Comparison of ENCODE assay signal across 13 cellular contexts in the genomic region with DNA sequence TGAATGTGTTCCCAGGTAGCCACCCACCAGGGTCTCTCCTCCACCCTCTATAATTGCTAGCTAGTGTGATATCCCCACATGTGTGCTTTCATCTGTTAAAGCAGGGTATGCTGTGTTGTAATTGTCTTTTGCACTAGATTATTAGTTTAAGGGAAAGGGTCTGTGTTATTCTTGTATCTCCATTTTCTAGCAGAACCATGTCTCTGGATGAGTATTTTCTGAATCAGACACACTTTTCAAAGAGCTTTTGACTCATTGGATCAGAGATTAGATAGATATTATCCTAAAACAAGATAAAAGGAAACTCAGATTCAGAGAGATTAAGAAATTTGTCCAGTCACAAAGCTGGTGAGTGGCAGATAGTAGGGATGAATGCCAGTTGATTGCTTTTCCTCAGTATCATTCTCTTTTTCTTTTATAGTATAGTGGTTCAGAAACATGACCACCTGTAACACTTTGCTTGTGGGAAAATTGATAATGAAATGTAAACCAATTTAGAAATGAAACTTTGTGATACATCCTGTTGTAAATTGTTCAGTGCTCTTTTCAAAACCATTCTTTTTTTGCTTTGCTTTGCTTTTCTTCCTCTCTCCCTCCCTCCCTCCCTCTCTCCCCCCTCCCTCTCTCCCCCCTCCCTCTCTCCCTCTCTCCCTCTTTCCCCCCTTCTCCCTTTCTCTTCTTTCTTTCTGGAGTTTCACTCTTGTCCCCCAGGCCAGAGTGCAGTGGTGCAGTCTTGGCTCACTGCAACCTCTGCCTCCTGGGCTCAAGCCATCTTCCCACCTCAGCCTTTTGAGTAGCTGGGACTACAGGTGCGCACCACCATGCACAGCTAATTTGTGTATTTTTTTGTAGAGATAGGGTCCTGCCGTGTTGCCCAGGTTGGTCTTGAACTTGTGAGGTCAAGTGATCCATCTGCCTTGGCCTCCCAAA. TPM values are rescaled to one million over a fixed set of nuclear protein-coding genes. Genes with fewer than 3 reads are reported as not detected.
DNase-seq lines count a peak whose midpoint lies in the region; ATAC-seq, FAIRE-seq and TF ChIP-seq lines count a peak whose summit lies in the region.
"Had no signal": no experiment of that assay in that cellular context is flagged by ENCODE, and none has a peak within 500 bp of the region (broad histone marks: within the 10 kb centered on the region; RNA-seq: fewer than 3 reads in every experiment).

No MANE protein-coding gene starts in this region.

- no peaks in the 10 kb centered on the region for H3K9me3 Mint-ChIP-seq in activated naive CD4-positive, alpha-beta T cell treated with anti-CD3 and anti-CD28 coated beads, Interleukin-2, amount 50 U/mL, for 72 hours
- H3K9me3 Mint-ChIP-seq in stimulated activated naive B cell treated with anti-CD40 and anti-IgM and Interleukin-4, amounts not matched to agents 10 μg/mL and 1 μg/mL and 100 μg/mL, for 72 hours: no peaks in the 10 kb centered on the region

- peaks cover 34% of the 10 kb centered on the region for H3K4me1 ChIP-seq in MM.1S (ENCODE audit: low read length)
- H3K4me1 ChIP-seq in GM12878 (ENCODE audit: control insufficient read depth, insufficient read depth, low read length): 0 out of 2 replicates have a peak, but pooled peaks cover 7% of the 10 kb centered on the region

- peak overlapping the region; percentile 80 for H3K4me2 ChIP-seq in MM.1S (ENCODE audit: low read depth, low read length)
- peak overlapping the region; percentile 76 for H3K4me2 ChIP-seq in GM12878 (ENCODE audit: control insufficient read depth, insufficient read depth)

- TF ChIP-seq POLR2A in GM12878 (IDR thresholded peaks at IDR 0.05; ENCODE audit: low read depth, low read length): no peak

- no peaks in the 10 kb centered on the region for H4K20me1 ChIP-seq in MM.1S (ENCODE audit: insufficient read depth, low read length)
- H4K20me1 ChIP-seq in GM12878 (ENCODE audit: control insufficient read depth, insufficient read depth): no peaks in the 10 kb centered on the region

- peaks cover 21 to 40% of the 10 kb centered on the region in 2 donors for H3K4me1 Mint-ChIP-seq in stimulated activated naive B cell treated with anti-CD40 and anti-IgM and Interleukin-4, amounts not matched to agents 10 μg/mL and 1 μg/mL and 100 μg/mL, for 72 hours

- no peak for FAIRE-seq in GM12878 (lab: Jason Lieb, UNC)

- RAD21 ChIA-PET in GM12878 (lab: Charles Lee; ENCODE audit: unreplicated experiment): interaction anchor here (1.1 to 1.8 kb wide), 8 partner anchors 8 to 151 kb away, joined by 3 to 8 read pairs (median 4); a partner anchor contains a TSS

- intact Hi-C loops in GM12878 (cut with micrococcal nuclease; ENCODE audit: unreplicated experiment): loop anchor here (10.0 kb wide), 1 partner anchor 643 kb away; no protein-coding TSS in a partner anchor

- TF ChIP-seq RAD21 in GM12878 (IDR thresholded peaks at IDR 0.05; ENCODE audit: insufficient read depth, low read depth, low read length): no peak

- DNase-seq in activated naive CD4-positive, alpha-beta T cell treated with anti-CD3 and anti-CD28 coated beads, Interleukin-2, amount 50 U/mL, for 72 hours (ENCODE audit: low spot score in 2 of 2): no peak
- no peak for DNase-seq in activated naive CD4-positive, alpha-beta T cell treated with anti-CD3 and anti-CD28 coated beads, Interleukin-2, amount 50 U/mL, for 16 hours
- DNase-seq in MM.1S: peak; percentile 35
- DNase-seq in GM12878 (ENCODE audit: low read depth, low spot score): no peak
- DNase-seq in stimulated activated naive B cell treated with anti-CD40 and anti-IgM and Interleukin-4, amounts not matched to agents 10 μg/mL and 1 μg/mL and 100 μg/mL, for 72 hours: no peak
- no peak for DNase-seq in glomerular visceral epithelial cell (ENCODE audit: extremely low spot score)
- DNase-seq: hippocampal formation, IMR-90, lower lobe of right lung, NCI-H1930 had no signal

- SMC1A ChIA-PET in GM12878 (lab: Charles Lee; ENCODE audit: uncharacterized antibody, unreplicated experiment): interaction anchor here (0.6 to 5.4 kb wide), 3 partner anchors 11 to 154 kb away, joined by 3 to 33 read pairs (median 4); no protein-coding TSS in a partner anchor

- no TSS peak for BruUV-seq in GM12878 (replicated peaks; lab: Mats Ljungman, UMichigan)

- H3K9me2 ChIP-seq in MM.1S (replicated peaks; ENCODE audit: insufficient read depth, low read length): no peaks in the 10 kb centered on the region

- no peaks in the 10 kb centered on the region for H3K9me3 ChIP-seq in MM.1S (replicated peaks; ENCODE audit: insufficient read depth, low read length)
- H3K9me3 ChIP-seq in GM12878 (replicated peaks; ENCODE audit: control insufficient read depth, insufficient read depth, low read length): no peaks in the 10 kb centered on the region
- H3K9me3 ChIP-seq: lower lobe of right lung had no signal

- peak overlapping the region in 1 of 2 donors; percentile 16 for H3K27ac Mint-ChIP-seq in activated naive CD4-positive, alpha-beta T cell treated with anti-CD3 and anti-CD28 coated beads, Interleukin-2, amount 50 U/mL, for 72 hours
- peak overlapping the region; percentile 9 for H3K27ac Mint-ChIP-seq in stimulated activated naive B cell treated with anti-CD40 and anti-IgM and Interleukin-4, amounts not matched to agents 10 μg/mL and 1 μg/mL and 100 μg/mL, for 72 hours

- POLR2A ChIA-PET in GM12878 (lab: Charles Lee): interaction anchor here (0.7 to 1.6 kb wide), 4 partner anchors 8 to 41 kb away, joined by 3 to 5 read pairs (median 4); no protein-coding TSS in a partner anchor

- H3K27ac ChIP-seq in MM.1S (ENCODE audit: low read length) (peak overlapping the region; percentile 79), GM12878 (ENCODE audit: control insufficient read depth, insufficient read depth) (peak overlapping the region; percentile 15; the same call in 1 of the 2 replicates)
- H3K27ac ChIP-seq: lower lobe of right lung had no signal

- TF ChIP-seq EP300 in GM12878 (IDR thresholded peaks at IDR 0.05; ENCODE audit: borderline replicate concordance in 1 of 2, control insufficient read depth in 1 of 2, low read depth in 2 of 2, low read length in 2 of 2): no peak

- 50% methylated on average over 2 of the region's 2 CpGs for whole genome bisulfite sequencing in GM12878 (ENCODE audit: insufficient coverage, insufficient replicate concordance, low lambda C conversion rate, missing lambda C conversion rate)

- H2AFZ ChIP-seq in MM.1S (ENCODE audit: low read length) (no peak overlapping the region), GM12878 (ENCODE audit: control insufficient read depth, low read depth, low read length) (no peak overlapping the region)

- H3K27me3 Mint-ChIP-seq in stimulated activated naive B cell treated with anti-CD40 and anti-IgM and Interleukin-4, amounts not matched to agents 10 μg/mL and 1 μg/mL and 100 μg/mL, for 72 hours: no peaks in the 10 kb centered on the region

- TF ChIP-seq CTCF in MM.1S (IDR thresholded peaks at IDR 0.05; ENCODE audit: low read length): no peak
- TF ChIP-seq CTCF in GM12878 (IDR thresholded peaks at IDR 0.05 in 2 of 3, conservative IDR thresholded peaks at IDR 0.05 in 1 of 3; ENCODE audit: control insufficient read depth in 2 of 3, extremely low read depth in 1 of 3, insufficient read depth in 1 of 3, low read depth in 3 of 3, low read length in 3 of 3): no peak

- H3K36me3 ChIP-seq in MM.1S (replicated peaks; ENCODE audit: insufficient read depth, low read length): no peaks in the 10 kb centered on the region
- H3K36me3 ChIP-seq in GM12878 (ENCODE audit: control insufficient read depth in 2 of 2, insufficient read depth in 2 of 2, low read length in 1 of 2): no peaks in the 10 kb centered on the region
- H3K36me3 ChIP-seq: lower lobe of right lung had no signal

- peaks cover 13% of the 10 kb centered on the region for H3F3A ChIP-seq in MM.1S (ENCODE audit: insufficient read depth, low read length)

- in situ Hi-C loops in GM12878 (cut with MboI): no loop called here

- H3K36me3 Mint-ChIP-seq in activated naive CD4-positive, alpha-beta T cell treated with anti-CD3 and anti-CD28 coated beads, Interleukin-2, amount 50 U/mL, for 72 hours: no peaks in the 10 kb centered on the region
- peaks cover 3 to 4% of the 10 kb centered on the region in 2 donors for H3K36me3 Mint-ChIP-seq in stimulated activated naive B cell treated with anti-CD40 and anti-IgM and Interleukin-4, amounts not matched to agents 10 μg/mL and 1 μg/mL and 100 μg/mL, for 72 hours

- peak; percentile 43 to 46 for ATAC-seq in activated naive CD4-positive, alpha-beta T cell treated with anti-CD3 and anti-CD28 coated beads, Interleukin-2, amount 50 U/mL, for 72 hours
- ATAC-seq in GM12878 (peak; percentile 32), HG03342 (IDR thresholded peaks at IDR 0.05; ENCODE audit: unreplicated experiment) (no peak), GM19395 (IDR thresholded peaks at IDR 0.05; ENCODE audit: unreplicated experiment) (no peak)
- no peak for ATAC-seq in stimulated activated naive B cell treated with anti-CD40 and anti-IgM and Interleukin-4, amounts not matched to agents 10 μg/mL and 1 μg/mL and 100 μg/mL, for 72 hours (replicated peaks)
- ATAC-seq: HCT116 had no signal

- H3K9ac ChIP-seq in MM.1S (ENCODE audit: low read length): peak overlapping the region; percentile 47; the same call in 1 of the 2 replicates
- no peak overlapping the region for H3K9ac ChIP-seq in GM12878 (ENCODE audit: control insufficient read depth, insufficient read depth, low read length)

- H3K4me3 Mint-ChIP-seq in stimulated activated naive B cell treated with anti-CD40 and anti-IgM and Interleukin-4, amounts not matched to agents 10 μg/mL and 1 μg/mL and 100 μg/mL, for 72 hours: no peak overlapping the region

- CTCF ChIA-PET in GM12878 (lab: Yijun Ruan, JAX): interaction anchor here (1.2 to 2.0 kb wide), 3 partner anchors 12 to 147 kb away, joined by 6 to 8 read pairs (median 7); a partner anchor contains a TSS

- H3K79me2 ChIP-seq in MM.1S (ENCODE audit: low read length) (peaks cover 88% of the 10 kb centered on the region), GM12878 (ENCODE audit: control insufficient read depth, insufficient read depth, low read length) (peaks cover 57% of the 10 kb centered on the region)

- H3K27me3 ChIP-seq in MM.1S (replicated peaks; ENCODE audit: insufficient read depth, low read length) (no peaks in the 10 kb centered on the region), GM12878 (replicated peaks in 1 of 2; ENCODE audit: control insufficient read depth in 2 of 2, insufficient read depth in 2 of 2, low read length in 1 of 2) (no peaks in the 10 kb centered on the region)

- H3K4me3 ChIP-seq in MM.1S (ENCODE audit: low read length) (peak overlapping the region; percentile 45), GM12878 (peak overlapping the region; percentile 20; the same call in 1 of the 2 replicates)
- H3K4me3 ChIP-seq: lower lobe of right lung had no signal

RNA-seq across cellular contexts. Expression of a gene that starts 7.4 kb away (rescaled TPM):
- 10 to 100 TPM; 32.5 to 43.7 TPM for total RNA-seq in activated naive CD4-positive, alpha-beta T cell treated with anti-CD3 and anti-CD28 coated beads, Interleukin-2, amount 50 U/mL, for 72 hours
- 33.1 and 33.5 TPM in 2 replicates for total RNA-seq in GM12878 (2013; cell fraction: nucleolus; rRNA removed)
- total RNA-seq in GM12878 (2014; rRNA removed): 18.2 and 24.6 TPM in 2 replicates
- 23.0 and 26.1 TPM in 2 replicates for total RNA-seq in GM12878 (2014; rRNA removed; fragmentation: Illumina TruSeq; extraction: Trizol)
- total RNA-seq in GM12878 (2021): 27.5 and 29.5 TPM in 2 replicates
- polyA plus RNA-seq in GM12878 (2011; ENCODE audit: low read depth): 7.1 TPM
- 19.4 and 31.0 TPM in 2 replicates for polyA plus RNA-seq in GM12878 (2011; rRNA removed)
- polyA plus RNA-seq in GM12878 (2011; cell fraction: cytosol; rRNA removed): 6.9 and 9.3 TPM in 2 replicates
- 16.8 and 18.7 TPM in 2 replicates for polyA plus RNA-seq in GM12878 (2011; cell fraction: nucleus; rRNA removed)
- 8.7 and 11.5 TPM in 2 replicates for polyA plus RNA-seq in GM12878 (2012)
- 13.2 and 17.6 TPM in 2 replicates for polyA plus RNA-seq in GM12878 (2014; fragmentation: Illumina TruSeq; extraction: Trizol)
- 1 to 10 TPM; 3.6 to 4.8 TPM for polyA plus RNA-seq in GM12878 (2014; fragmentation: Nextera tagmentation; extraction: Ambion mirVana)
- polyA plus RNA-seq in GM12878 (2014; rRNA removed): 6.6 and 7.7 TPM in 2 replicates
- polyA plus RNA-seq in GM12878 (2016; fragmentation: Nextera tagmentation; extraction: Ambion mirVana): 1 to 10 TPM; 2.3 to 4.8 TPM
- polyA minus RNA-seq in GM12878 (2011; rRNA and poly(A)+ RNA removed): 66.3 and 125 TPM in 2 replicates
- 31.9 and 33.6 TPM in 2 replicates for polyA minus RNA-seq in GM12878 (2011; cell fraction: cytosol; rRNA and poly(A)+ RNA removed)
- polyA minus RNA-seq in GM12878 (2011; cell fraction: nucleus; rRNA and poly(A)+ RNA removed): 13.3 and 16.5 TPM in 2 replicates

RNA-seq across cellular contexts. Expression of a gene that starts 43.5 kb away (rescaled TPM):
- total RNA-seq in activated naive CD4-positive, alpha-beta T cell treated with anti-CD3 and anti-CD28 coated beads, Interleukin-2, amount 50 U/mL, for 72 hours: 10 to 100 TPM; 19.9 to 39.7 TPM
- total RNA-seq in GM12878 (2013; cell fraction: nucleolus; rRNA removed): 59.0 and 63.9 TPM in 2 replicates
- total RNA-seq in GM12878 (2014; rRNA removed) (18.8 and 23.2 TPM in 2 replicates), GM12878 (2014; rRNA removed; fragmentation: Illumina TruSeq; extraction: Trizol) (17.2 and 19.5 TPM in 2 replicates), GM12878 (2021) (16.1 and 18.5 TPM in 2 replicates)
- 7.7 TPM for polyA plus RNA-seq in GM12878 (2011; ENCODE audit: low read depth)
- polyA plus RNA-seq in GM12878 (2011; rRNA removed) (33.6 and 45.3 TPM in 2 replicates), GM12878 (2014; fragmentation: Illumina TruSeq; extraction: Trizol) (14.4 and 16.5 TPM in 2 replicates), GM12878 (2014; fragmentation: Nextera tagmentation; extraction: Ambion mirVana) (10 to 100 TPM in 1 of 2 experiments, 1 to 10 TPM in 1; 4.9 to 11.9 TPM), GM12878 (2014; rRNA removed) (17.9 and 19.6 TPM in 2 replicates), GM12878 (2016; fragmentation: Nextera tagmentation; extraction: Ambion mirVana) (10 to 100 TPM; 43.0 to 49.8 TPM)
- 13.6 and 13.9 TPM in 2 replicates for polyA plus RNA-seq in GM12878 (2011; cell fraction: cytosol; rRNA removed)
- 46.2 and 59.6 TPM in 2 replicates for polyA plus RNA-seq in GM12878 (2011; cell fraction: nucleus; rRNA removed)
- polyA plus RNA-seq in GM12878 (2012): 11.9 and 14.2 TPM in 2 replicates
- polyA minus RNA-seq in GM12878 (2011; rRNA and poly(A)+ RNA removed): 21.6 and 30.1 TPM in 2 replicates
- polyA minus RNA-seq in GM12878 (2011; cell fraction: cytosol; rRNA and poly(A)+ RNA removed): 8.8 and 12.4 TPM in 2 replicates
- polyA minus RNA-seq in GM12878 (2011; cell fraction: nucleus; rRNA and poly(A)+ RNA removed): 21.3 and 34.9 TPM in 2 replicates

Comparison
In these comparisons a context has a peak if more than half of its experiments do, and no peak if none do; other contexts are left out.
1. ATAC-seq: peak in activated naive CD4-positive, alpha-beta T cell treated with anti-CD3 and anti-CD28 coated beads, Interleukin-2, amount 50 U/mL, for 72 hours (2 of 2) and GM12878 (single experiment); none in stimulated activated naive B cell treated with anti-CD40 and anti-IgM and Interleukin-4, amounts not matched to agents 10 μg/mL and 1 μg/mL and 100 μg/mL, for 72 hours (0 of 2), HG03342 (single experiment) and GM19395 (single experiment).